16 cellular contexts compared by ENCODE assay signal in the genomic region with DNA sequence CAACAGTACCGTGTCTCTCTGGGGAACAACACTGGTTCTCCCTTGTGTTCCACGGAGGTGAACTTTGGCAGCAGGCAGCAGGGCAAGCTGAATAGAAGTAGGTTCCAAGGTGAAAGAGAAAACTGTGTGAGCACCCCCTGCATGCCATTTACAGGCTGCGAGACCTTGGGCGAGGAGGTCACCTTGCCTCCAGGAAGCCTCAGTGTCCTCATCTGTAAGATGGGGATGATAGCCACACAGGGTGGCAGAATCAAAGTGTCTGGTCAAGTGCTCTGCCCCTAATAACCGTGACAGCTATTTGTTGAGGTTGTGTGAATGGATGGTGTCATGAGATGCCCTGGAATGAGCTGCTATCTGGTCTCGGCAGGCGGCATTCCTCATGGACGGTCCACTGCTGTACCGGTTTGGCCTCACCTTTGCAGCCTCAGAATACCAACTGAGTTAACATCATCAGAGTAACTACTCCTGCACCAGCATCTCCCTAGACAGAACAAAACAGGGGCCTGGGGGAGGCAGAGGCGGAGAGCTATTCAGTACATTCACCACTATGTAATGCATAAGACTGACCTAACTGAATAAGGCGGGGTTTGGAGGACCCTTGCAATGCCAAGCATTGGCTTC. TPM values are rescaled to one million over a fixed set of nuclear protein-coding genes. Genes with fewer than 3 reads are reported as not detected.
A peak's percentile ranks its signal among the peaks of the same experiment; 100 is the strongest.
DNase-seq lines count a peak whose midpoint lies in the region; ATAC-seq and TF ChIP-seq lines count a peak whose summit lies in the region.
"Had no signal": no experiment of that assay in that cellular context is flagged by ENCODE, and none has a peak within 500 bp of the region (broad histone marks: within the 10 kb centered on the region; RNA-seq: fewer than 3 reads in every experiment).

No MANE protein-coding gene starts in this region.

- ATAC-seq in stimulated activated memory B cell treated with anti-CD40 and anti-IgM and Interleukin-4, amounts not matched to agents 10 μg/mL and 1 μg/mL and 100 μg/mL, for 72 hours, result peak; percentile 25
- no peak for ATAC-seq in HG02884 (IDR thresholded peaks at IDR 0.05; ENCODE audit: unreplicated experiment)
- ATAC-seq: GM12878 had no signal

- no peaks in the 10 kb centered on the region for H3K9me3 Mint-ChIP-seq in chondrocyte (ENCODE audit: low read depth)
- H3K9me3 Mint-ChIP-seq in stimulated activated memory B cell treated with anti-CD40 and anti-IgM and Interleukin-4, amounts not matched to agents 10 μg/mL and 1 μg/mL and 100 μg/mL, for 72 hours, result peaks cover 2% of the 10 kb centered on the region
- no peaks in the 10 kb centered on the region for H3K9me3 Mint-ChIP-seq in glutamatergic neuron (ENCODE audit: unreplicated experiment)
- H3K9me3 Mint-ChIP-seq: CD4-positive, alpha-beta T cell had no signal

- peak overlapping the region; percentile 9 for H3K9ac ChIP-seq in NT2/D1 (ENCODE audit: insufficient read length, low read depth)

- H3K9me3 ChIP-seq in NT2/D1 (ENCODE audit: insufficient read depth, low read length) (no peaks in the 10 kb centered on the region), MG63 (no peaks in the 10 kb centered on the region)
- H3K9me3 ChIP-seq: HAP-1 had no signal

- H3K36me3 Mint-ChIP-seq in chondrocyte (ENCODE audit: low read depth) (no peaks in the 10 kb centered on the region), glutamatergic neuron (ENCODE audit: unreplicated experiment) (peaks cover 7% of the 10 kb centered on the region)
- H3K36me3 Mint-ChIP-seq in stimulated activated memory B cell treated with anti-CD40 and anti-IgM and Interleukin-4, amounts not matched to agents 10 μg/mL and 1 μg/mL and 100 μg/mL, for 72 hours, result no peaks in the 10 kb centered on the region

- H3K36me3 ChIP-seq in NT2/D1 (ENCODE audit: insufficient read depth, insufficient read length, low read length) (no peaks in the 10 kb centered on the region), MG63 (no peaks in the 10 kb centered on the region)
- H3K36me3 ChIP-seq: HAP-1 had no signal

- H3K27me3 ChIP-seq in NT2/D1 (ENCODE audit: insufficient read depth, insufficient read length) (no peaks in the 10 kb centered on the region), MG63 (no peaks in the 10 kb centered on the region)

- DNase-seq in NT2/D1 (ENCODE audit: low read depth, low spot score) (no peak), chondrocyte (ENCODE audit: low spot score) (peak; percentile 58), mesenteric fat pad (ENCODE audit: low spot score) (peak; percentile 53), glutamatergic neuron (no peak), MG63 (no peak)
- DNase-seq: C1 segment of cervical spinal cord; Calu3; CD4-positive, alpha-beta T cell; DMS 273 treated with DMSO at 0.1 percent for 48 hours; GOT3 had no signal

- H3K27ac Mint-ChIP-seq in chondrocyte (ENCODE audit: unreplicated experiment) (no peak overlapping the region), glutamatergic neuron (ENCODE audit: unreplicated experiment) (no peak overlapping the region)
- no peak overlapping the region for H3K27ac Mint-ChIP-seq in stimulated activated memory B cell treated with anti-CD40 and anti-IgM and Interleukin-4, amounts not matched to agents 10 μg/mL and 1 μg/mL and 100 μg/mL, for 72 hours
- H3K27ac Mint-ChIP-seq: B cell; CD4-positive, alpha-beta T cell had no signal

- H3K4me1 Mint-ChIP-seq in chondrocyte (ENCODE audit: low read depth) (no peaks in the 10 kb centered on the region), glutamatergic neuron (ENCODE audit: low read depth, unreplicated experiment) (no peaks in the 10 kb centered on the region)
- H3K4me1 Mint-ChIP-seq in stimulated activated memory B cell treated with anti-CD40 and anti-IgM and Interleukin-4, amounts not matched to agents 10 μg/mL and 1 μg/mL and 100 μg/mL, for 72 hours, result no peaks in the 10 kb centered on the region
- H3K4me1 Mint-ChIP-seq: B cell had no signal

- H3K27me3 Mint-ChIP-seq in chondrocyte (ENCODE audit: low read depth) (peaks cover 9% of the 10 kb centered on the region), glutamatergic neuron (ENCODE audit: unreplicated experiment) (peaks cover 11% of the 10 kb centered on the region)
- peaks cover 47% of the 10 kb centered on the region for H3K27me3 Mint-ChIP-seq in stimulated activated memory B cell treated with anti-CD40 and anti-IgM and Interleukin-4, amounts not matched to agents 10 μg/mL and 1 μg/mL and 100 μg/mL, for 72 hours

- H3K4me1 ChIP-seq in NT2/D1 (ENCODE audit: insufficient read depth, insufficient read length), result peaks cover 12% of the 10 kb centered on the region
- H3K4me1 ChIP-seq: HAP-1 had no signal

- H3K4me3 ChIP-seq in NT2/D1 (ENCODE audit: insufficient read length, low read depth) (no peak overlapping the region), MG63 (no peak overlapping the region)
- H3K4me3 ChIP-seq: GM12878, HAP-1 had no signal

- H3K4me3 Mint-ChIP-seq in chondrocyte (ENCODE audit: unreplicated experiment), result no peak overlapping the region
- no peak overlapping the region for H3K4me3 Mint-ChIP-seq in stimulated activated memory B cell treated with anti-CD40 and anti-IgM and Interleukin-4, amounts not matched to agents 10 μg/mL and 1 μg/mL and 100 μg/mL, for 72 hours
- H3K4me3 Mint-ChIP-seq in glutamatergic neuron (ENCODE audit: unreplicated experiment), result no peak overlapping the region
- H3K4me3 Mint-ChIP-seq: B cell; CD4-positive, alpha-beta T cell had no signal

- no peak for TF ChIP-seq CTCF in chondrocyte (IDR thresholded peaks at IDR 0.05)
- no peak for TF ChIP-seq CTCF in glutamatergic neuron (IDR thresholded peaks at IDR 0.05; ENCODE audit: partially characterized antibody, unreplicated experiment)

RNA-seq across cellular contexts. Expression of gene KLHDC7A, which starts 7.4 kb away (rescaled TPM):
- total RNA-seq in chondrocyte (0.07 to 0.08 TPM in 2 of 3 replicates, not detected in the other), mesenteric fat pad (0.93 TPM), glutamatergic neuron (ENCODE audit: unreplicated experiment) (not detected)
- total RNA-seq in MG63 (2014; rRNA removed; shearing (Covaris generic); ENCODE audit: low replicate concordance), result 0.89 and 0.95 TPM in 2 replicates
- total RNA-seq: B cell; CD4-positive, alpha-beta T cell; Daoy; GM12878 had no signal

Comparison
In these comparisons a context has a peak if more than half of its experiments do, and no peak if none do; other contexts are left out.
1. DNase-seq: peak in chondrocyte (single experiment) and mesenteric fat pad (single experiment); none in NT2/D1 (single experiment), glutamatergic neuron (single experiment) and MG63 (single experiment).